In genomic region chr16:76598498-76598897, GRCh38 we compare ENCODE assay signal across 29 cellular contexts.
DNase-seq lines count a peak whose midpoint lies in the region; ATAC-seq lines count a peak whose summit lies in the region.
"Had no signal": no experiment of that assay in that cellular context is flagged by ENCODE, and none has a peak within 500 bp of the region (broad histone marks: within the 10 kb centered on the region; RNA-seq: fewer than 3 reads in every experiment).

No MANE protein-coding gene starts in this region.

- no peak overlapping the region for H2BK15ac ChIP-seq in mesendoderm (replicated peaks; ENCODE audit: low read depth)

- H3K79me1 ChIP-seq in mesendoderm (ENCODE audit: low read length) = no peaks in the 10 kb centered on the region

- whole genome bisulfite sequencing in mesendoderm (ENCODE audit: extremely low coverage, insufficient coverage, low lambda C conversion rate) = no CpG with 5 or more reads among the region's 7 CpGs
- 83 to 88% methylated on average over 7 of the region's 7 CpGs for WGBS in aorta, 2 donors

- no peak overlapping the region for H3K23ac ChIP-seq in mesendoderm (ENCODE audit: low read length)

- H2AK5ac ChIP-seq in mesendoderm (ENCODE audit: low read length) = no peak overlapping the region

- H3K36me3 ChIP-seq in mesendoderm (ENCODE audit: control insufficient read depth, insufficient read depth, low read length) (no peaks in the 10 kb centered on the region), aorta (ENCODE audit: control insufficient read depth in 1 of 2, insufficient read depth in 2 of 2, low read length in 1 of 2) (no peaks in the 10 kb centered on the region)
- H3K36me3 ChIP-seq: BE2C; BLaER1; BLaER1 treated with 17β-estradiol and CSF1 and Interleukin-3, amounts not matched to agents 10 nM and 100 nM had no signal

- no peak overlapping the region for H3K4me3 ChIP-seq in mesendoderm (ENCODE audit: low read length)
- no peak overlapping the region for H3K4me3 ChIP-seq in aorta (ENCODE audit: low read length in 2 of 2)
- H3K4me3 ChIP-seq: A549; BLaER1; BLaER1 treated with 17β-estradiol and CSF1 and Interleukin-3, amounts not matched to agents 10 nM and 100 nM had no signal

- H4K8ac ChIP-seq in mesendoderm (ENCODE audit: low read depth, low read length) = no peak overlapping the region

- H2BK5ac ChIP-seq in mesendoderm (ENCODE audit: low read length) = no peak overlapping the region

- no peak overlapping the region for H4K5ac ChIP-seq in mesendoderm (ENCODE audit: low read length)

- H3K4me1 ChIP-seq in mesendoderm (ENCODE audit: control insufficient read depth, low read depth, low read length) (no peaks in the 10 kb centered on the region), aorta (ENCODE audit: control insufficient read depth in 1 of 2, insufficient read depth in 2 of 2, low read length in 2 of 2) (no peaks in the 10 kb centered on the region)
- H3K4me1 ChIP-seq: A549; BE2C; BLaER1; BLaER1 treated with 17β-estradiol and CSF1 and Interleukin-3, amounts not matched to agents 10 nM and 100 nM had no signal

- H3K9ac ChIP-seq in mesendoderm (ENCODE audit: low read length) = no peak overlapping the region
- H3K9ac ChIP-seq: BLaER1; BLaER1 treated with 17β-estradiol and CSF1 and Interleukin-3, amounts not matched to agents 10 nM and 100 nM had no signal

- H3K9me3 ChIP-seq in aorta (ENCODE audit: control insufficient read depth, low read length) = no peaks in the 10 kb centered on the region
- H3K9me3 ChIP-seq: A549; BE2C; BLaER1; BLaER1 treated with 17β-estradiol and CSF1 and Interleukin-3, amounts not matched to agents 10 nM and 100 nM; Caco-2 had no signal

- peak; percentile 4 for DNase-seq in mesendoderm
- DNase-seq in posterior vena cava (ENCODE audit: low spot score) = peak; percentile 58
- no peak for DNase-seq in aorta
- DNase-seq in stimulated activated naive CD4-positive, alpha-beta T cell (lab: John Stamatoyannopoulos, UW) = no peak
- DNase-seq: 8988T; ACHN; AML-193; BE2C; C1 segment of cervical spinal cord; Caco-2; Calu3; CD4-positive, alpha-beta memory T cell; CD4-positive, alpha-beta T cell; CD4-positive, CD25-positive, alpha-beta regulatory T cell; CD8-positive, alpha-beta memory T cell; CD8-positive, alpha-beta T cell; COR-L47; DMS 273 treated with DMSO at 0.1 percent for 48 hours; DMS153; DMS53; DMS79; DMS79 treated with DMSO at 0.1 percent for 48 hours; DND-41; EL had no signal

- ATAC-seq in aorta (ENCODE audit: low FRiP score) = no peak
- ATAC-seq: A549; CD8-positive, alpha-beta T cell had no signal

- no peak overlapping the region for H3K56ac ChIP-seq in mesendoderm (ENCODE audit: low read length)

- H2BK120ac ChIP-seq in mesendoderm (ENCODE audit: low read depth, low read length) = no peak overlapping the region

- intact Hi-C loops in posterior vena cava (cut with DNase I) (no loop called here), aorta (cut with DNase I) (no loop called here)

- H3K18ac ChIP-seq in mesendoderm (ENCODE audit: low read length) = no peak overlapping the region

- H3K4me2 ChIP-seq in mesendoderm (ENCODE audit: low read length) = no peak overlapping the region
- H3K4me2 ChIP-seq: A549; BLaER1; BLaER1 treated with 17β-estradiol and CSF1 and Interleukin-3, amounts not matched to agents 10 nM and 100 nM had no signal

- H3K79me2 ChIP-seq in mesendoderm (ENCODE audit: control insufficient read depth, insufficient read depth, low read length) = no peaks in the 10 kb centered on the region

- H3K27me3 ChIP-seq in mesendoderm (ENCODE audit: insufficient read depth, low read length, poor library complexity) = no peaks in the 10 kb centered on the region
- no peaks in the 10 kb centered on the region for H3K27me3 ChIP-seq in aorta (ENCODE audit: control insufficient read depth in 1 of 2, insufficient read depth in 2 of 2, low read length in 1 of 2)
- H3K27me3 ChIP-seq: BE2C; BLaER1; BLaER1 treated with 17β-estradiol and CSF1 and Interleukin-3, amounts not matched to agents 10 nM and 100 nM had no signal

- no peak overlapping the region for H3K27ac ChIP-seq in mesendoderm (ENCODE audit: low read depth, low read length)
- no peak overlapping the region for H3K27ac ChIP-seq in aorta (ENCODE audit: low read depth in 1 of 2, low read length in 2 of 2)
- H3K27ac ChIP-seq: 22Rv1; A549; BLaER1; BLaER1 treated with 17β-estradiol and CSF1 and Interleukin-3, amounts not matched to agents 10 nM and 100 nM; C4-2B had no signal

- no peak overlapping the region for H3K4ac ChIP-seq in mesendoderm (ENCODE audit: low read depth, low read length)

Comparison
In these comparisons a context has a peak if more than half of its experiments do, and no peak if none do; other contexts are left out.
1. DNase-seq: peak in mesendoderm (single experiment) and posterior vena cava (single experiment); none in aorta (0 of 2) and stimulated activated naive CD4-positive, alpha-beta T cell (0 of 6).